12 cellular contexts compared by ENCODE assay signal in genomic region chr5:123438244-123438643, GRCh38. TPM values are rescaled to one million over a fixed set of nuclear protein-coding genes. Genes with fewer than 3 reads are reported as not detected.
DNase-seq lines count a peak whose midpoint lies in the region; ATAC-seq and TF ChIP-seq lines count a peak whose summit lies in the region.
"Had no signal": no experiment of that assay in that cellular context is flagged by ENCODE, and none has a peak within 500 bp of the region (broad histone marks: within the 10 kb centered on the region; RNA-seq: fewer than 3 reads in every experiment).

No MANE protein-coding gene starts in this region.

- intact Hi-C loops in transverse colon (cut with DNase I; ENCODE audit: low total_unique reads), result no loop called here

- WGBS in transverse colon (ENCODE audit: low coverage in 1 of 2), 2 donors, result 78% methylated on average over 2 of the region's 2 CpGs; no CpG with 5 or more reads in 1 of the 2 donors

- H3K9me3 ChIP-seq in transverse colon, result no peaks in the 10 kb centered on the region
- H3K9me3 ChIP-seq: upper lobe of left lung had no signal

- ATAC-seq in HG02623 (IDR thresholded peaks at IDR 0.05; ENCODE audit: unreplicated experiment) (peak; percentile 83), HG03571 (IDR thresholded peaks at IDR 0.05; ENCODE audit: unreplicated experiment) (peak; percentile 62), HG03175 (IDR thresholded peaks at IDR 0.05; ENCODE audit: unreplicated experiment) (no peak)

- H3K27me3 ChIP-seq in transverse colon, result no peaks in the 10 kb centered on the region
- H3K27me3 ChIP-seq: upper lobe of left lung had no signal

- H3K4me1 ChIP-seq in transverse colon, result peaks cover 0 to 24% (median 12%) of the 10 kb centered on the region in 4 donors

- DNase-seq in stimulated activated CD4-positive, alpha-beta T cell treated with anti-CD3 and anti-CD28 coated beads, Interleukin-4, amount 100 ng/mL, for 24 hours, result peak; percentile 11
- DNase-seq in stimulated activated CD4-positive, alpha-beta T cell treated with anti-CD3 and anti-CD28 coated beads, Interleukin-4, amount 100 ng/mL, for 1 hour, result no peak
- DNase-seq in transverse colon (no peak), iPS-NIHi7 (ENCODE audit: extremely low spot score) (no peak), mucosa of gallbladder (ENCODE audit: low spot score) (no peak)
- DNase-seq: amygdala; CD4-positive, alpha-beta memory T cell; NCI-H1048 had no signal

- no peaks in the 10 kb centered on the region for H3K36me3 ChIP-seq in transverse colon
- H3K36me3 ChIP-seq: upper lobe of left lung had no signal

- TF ChIP-seq EP300 in transverse colon (IDR thresholded peaks at IDR 0.05; ENCODE audit: low read depth), result no peak

- in situ Hi-C loops in transverse colon (cut with MboI; ENCODE audit: low pct_ligation_motif_present in 1 of 4, low pct_unique_long_range_greater_than_20kb in 1 of 4, low sequenced_read_pairs in 3 of 4), result no loop called here

- H3K27ac ChIP-seq in transverse colon, result peak overlapping the region; percentile 81 to 87 (median 84)

- no peak overlapping the region for H3K4me3 ChIP-seq in transverse colon
- H3K4me3 ChIP-seq: upper lobe of left lung had no signal

- TF ChIP-seq CTCF in transverse colon (IDR thresholded peaks at IDR 0.05), result no peak

- no peak for TF ChIP-seq POLR2A in transverse colon (IDR thresholded peaks at IDR 0.05)

RNA-seq across cellular contexts. Expression of gene CEP120, which starts 15.0 kb away (rescaled TPM):
- total RNA-seq in transverse colon, result 10 to 100 TPM in 3 of 4 donors, 1 to 10 TPM in 1; 7.6 to 24.3 (median 18.2) TPM
- total RNA-seq in mucosa of gallbladder, result 19.5 TPM
